10 cellular contexts compared by ENCODE assay signal in genomic region chr21:38440746-38441145, GRCh38. TPM values are rescaled to one million over a fixed set of nuclear protein-coding genes. Genes with fewer than 3 reads are reported as not detected.
A peak's percentile ranks its signal among the peaks of the same experiment; 100 is the strongest.
DNase-seq lines count a peak whose midpoint lies in the region; ATAC-seq, FAIRE-seq and TF ChIP-seq lines count a peak whose summit lies in the region.
"Had no signal": no experiment of that assay in that cellular context is flagged by ENCODE, and none has a peak within 500 bp of the region (broad histone marks: within the 10 kb centered on the region; RNA-seq: fewer than 3 reads in every experiment).

No MANE protein-coding gene starts in this region.

- H4K20me1 ChIP-seq in endothelial cell of umbilical vein (replicated peaks; ENCODE audit: control insufficient read depth, extremely low read depth, insufficient read depth, low read length) = no peaks in the 10 kb centered on the region

- POLR2A ChIA-PET in Panc1 (lab: Charles Lee) (no interaction called here), endothelial cell of umbilical vein (lab: Charles Lee) (interaction anchor here (0.7 to 1.2 kb wide), 8 partner anchors 8 to 63 kb away, joined by 3 to 14 read pairs (median 6); no protein-coding TSS in a partner anchor)

- TF ChIP-seq POLR2A in endothelial cell of umbilical vein (IDR thresholded peaks at IDR 0.05; ENCODE audit: low read depth, low read length) (no peak), transverse colon (IDR thresholded peaks at IDR 0.05) (no peak)

- peak; percentile 98 for FAIRE-seq in endothelial cell of umbilical vein (lab: Jason Lieb, UNC)

- no peaks in the 10 kb centered on the region for H3K4me1 ChIP-seq in Panc1 (ENCODE audit: control insufficient read depth, insufficient read depth, low read length)
- peaks cover 66% of the 10 kb centered on the region for H3K4me1 ChIP-seq in endothelial cell of umbilical vein (ENCODE audit: control insufficient read depth, extremely low read depth, insufficient read depth, low read length)
- H3K4me1 ChIP-seq in transverse colon = no peaks in the 10 kb centered on the region

- dilution Hi-C loops in endothelial cell of umbilical vein (cut with MboI; ENCODE audit: extremely low pct_ligation_motif_present, low sequenced_read_pairs) = no loop called here

- peak overlapping the region; percentile 82 for H3K27ac Mint-ChIP-seq in osteocyte (ENCODE audit: unreplicated experiment)
- no peak overlapping the region for H3K27ac Mint-ChIP-seq in activated CD4-positive, alpha-beta T cell treated with anti-CD3 and anti-CD28 coated beads, Interleukin-2, amount 10 ng/mL, durations not matched to agents 24 days and 14 days
- H3K27ac Mint-ChIP-seq: activated naive CD8-positive, alpha-beta T cell had no signal

- TF ChIP-seq EP300 in transverse colon (IDR thresholded peaks at IDR 0.05; ENCODE audit: low read depth) = no peak

- WGBS in transverse colon (ENCODE audit: low coverage in 1 of 2), 2 donors = 82% methylated on average over 5 of the region's 5 CpGs; no CpG with 5 or more reads in 1 of the 2 donors

- peak; percentile 45; the same call in 1 of the 2 replicates for ATAC-seq in Panc1

- no peaks in the 10 kb centered on the region for H3K9me1 ChIP-seq in endothelial cell of umbilical vein (replicated peaks; ENCODE audit: control insufficient read depth, extremely low read depth, insufficient read depth, low read length)

- BruUV-seq in Panc1 (replicated peaks; lab: Mats Ljungman, UMichigan) (no TSS peak), endothelial cell of umbilical vein (replicated peaks; lab: Mats Ljungman, UMichigan) (no TSS peak)

- no peak overlapping the region for H2AFZ ChIP-seq in endothelial cell of umbilical vein (ENCODE audit: low read depth, low read length)

- H3K27me3 ChIP-seq in Panc1 (ENCODE audit: control insufficient read depth, insufficient read depth, low read length) (no peaks in the 10 kb centered on the region), endothelial cell of umbilical vein (ENCODE audit: control insufficient read depth in 2 of 2, insufficient read depth in 2 of 2, low read length in 2 of 2) (no peaks in the 10 kb centered on the region), transverse colon (no peaks in the 10 kb centered on the region)

- H3K9ac ChIP-seq in endothelial cell of umbilical vein (replicated peaks; ENCODE audit: extremely low read depth, insufficient read depth, low read length) = peak overlapping the region; percentile 20

- H3K27me3 Mint-ChIP-seq in osteocyte (ENCODE audit: unreplicated experiment) = no peaks in the 10 kb centered on the region
- H3K27me3 Mint-ChIP-seq in activated CD4-positive, alpha-beta T cell treated with anti-CD3 and anti-CD28 coated beads, Interleukin-2, amount 10 ng/mL, durations not matched to agents 24 days and 14 days = no peaks in the 10 kb centered on the region

- no peaks in the 10 kb centered on the region for H3K36me3 ChIP-seq in Panc1 (ENCODE audit: control insufficient read depth, insufficient read depth, low read length)
- peaks cover 31 to 36% of the 10 kb centered on the region in 2 experiments for H3K36me3 ChIP-seq in endothelial cell of umbilical vein (ENCODE audit: control insufficient read depth in 2 of 2, extremely low read depth in 1 of 2, insufficient read depth in 2 of 2, low read length in 2 of 2)
- H3K36me3 ChIP-seq in transverse colon = no peaks in the 10 kb centered on the region

- H3K36me3 Mint-ChIP-seq in osteocyte (ENCODE audit: unreplicated experiment) = peaks cover 4% of the 10 kb centered on the region
- no peaks in the 10 kb centered on the region for H3K36me3 Mint-ChIP-seq in activated CD4-positive, alpha-beta T cell treated with anti-CD3 and anti-CD28 coated beads, Interleukin-2, amount 10 ng/mL, durations not matched to agents 24 days and 14 days (ENCODE audit: low read depth)
- H3K36me3 Mint-ChIP-seq: activated naive CD8-positive, alpha-beta T cell had no signal

- H3K27ac ChIP-seq in Panc1 (ENCODE audit: low read length) = no peak overlapping the region
- H3K27ac ChIP-seq in endothelial cell of umbilical vein (ENCODE audit: insufficient read depth, low read depth, low read length) = peak overlapping the region; percentile 73
- H3K27ac ChIP-seq in transverse colon = no peak overlapping the region

- H3K4me2 ChIP-seq in endothelial cell of umbilical vein (ENCODE audit: insufficient read depth, low read length) = no peak overlapping the region

- H3K9me3 ChIP-seq in Panc1 (ENCODE audit: control insufficient read depth, insufficient read depth, low read depth, low read length) = no peaks in the 10 kb centered on the region
- H3K9me3 ChIP-seq in endothelial cell of umbilical vein (replicated peaks; ENCODE audit: control insufficient read depth, insufficient read depth, low read length) = no peaks in the 10 kb centered on the region
- no peaks in the 10 kb centered on the region for H3K9me3 ChIP-seq in transverse colon

- peaks cover 84% of the 10 kb centered on the region for H3K79me2 ChIP-seq in endothelial cell of umbilical vein (ENCODE audit: control insufficient read depth, insufficient read depth, low read length)

- CTCF ChIA-PET in Panc1 (lab: Charles Lee) (no interaction called here), endothelial cell of umbilical vein (lab: Charles Lee) (interaction anchor here (0.7 to 2.7 kb wide), 9 partner anchors 9 to 746 kb away, joined by 3 to 8 read pairs (median 4); no protein-coding TSS in a partner anchor)

- TF ChIP-seq CTCF in Panc1 (IDR thresholded peaks at IDR 0.05) = no peak
- no peak for TF ChIP-seq CTCF in endothelial cell of umbilical vein (IDR thresholded peaks at IDR 0.05; ENCODE audit: extremely low read depth in 1 of 2, insufficient read depth in 1 of 2, low read depth in 1 of 2, low read length in 2 of 2)
- TF ChIP-seq CTCF in osteocyte (IDR thresholded peaks at IDR 0.05) = no peak
- no peak for TF ChIP-seq CTCF in transverse colon (IDR thresholded peaks at IDR 0.05)

- no peaks in the 10 kb centered on the region for H3K9me3 Mint-ChIP-seq in osteocyte (ENCODE audit: unreplicated experiment)
- no peaks in the 10 kb centered on the region for H3K9me3 Mint-ChIP-seq in activated CD4-positive, alpha-beta T cell treated with anti-CD3 and anti-CD28 coated beads, Interleukin-2, amount 10 ng/mL, durations not matched to agents 24 days and 14 days

- H3K4me1 Mint-ChIP-seq in osteocyte (ENCODE audit: unreplicated experiment) = peaks cover 62% of the 10 kb centered on the region
- H3K4me1 Mint-ChIP-seq in activated CD4-positive, alpha-beta T cell treated with anti-CD3 and anti-CD28 coated beads, Interleukin-2, amount 10 ng/mL, durations not matched to agents 24 days and 14 days = no peaks in the 10 kb centered on the region

- in situ Hi-C loops in Panc1 (cut with HindIII; ENCODE audit: low pct_unique_long_range_greater_than_20kb, low sequenced_read_pairs) = no loop called here
- in situ Hi-C loops in transverse colon (cut with MboI; ENCODE audit: low pct_ligation_motif_present in 1 of 4, low pct_unique_long_range_greater_than_20kb in 1 of 4, low sequenced_read_pairs in 3 of 4) = no loop called here

- H3K4me3 ChIP-seq in Panc1 (ENCODE audit: low read depth in 2 of 2, low read length in 2 of 2) (no peak overlapping the region), endothelial cell of umbilical vein (replicated peaks in 1 of 3; ENCODE audit: insufficient read depth in 1 of 3, low read depth in 1 of 3, low read length in 3 of 3) (no peak overlapping the region), transverse colon (no peak overlapping the region)

- no peak overlapping the region for H3K4me3 Mint-ChIP-seq in osteocyte (ENCODE audit: unreplicated experiment)
- H3K4me3 Mint-ChIP-seq in activated CD4-positive, alpha-beta T cell treated with anti-CD3 and anti-CD28 coated beads, Interleukin-2, amount 10 ng/mL, durations not matched to agents 24 days and 14 days = no peak overlapping the region
- H3K4me3 Mint-ChIP-seq: activated naive CD8-positive, alpha-beta T cell had no signal

- intact Hi-C loops in Panc1 (cut with micrococcal nuclease; ENCODE audit: unreplicated experiment) (no loop called here), endothelial cell of umbilical vein (cut with micrococcal nuclease) (loop anchor here (1.0 to 5.0 kb wide), 5 partner anchors 20 to 58 kb away; partner anchors contain the start of gene ERG), transverse colon (cut with DNase I; ENCODE audit: low total_unique reads) (no loop called here)
- intact Hi-C loops in activated CD4-positive, alpha-beta T cell treated with anti-CD3 and anti-CD28 coated beads, Interleukin-2, amount 10 ng/mL, durations not matched to agents 24 days and 14 days (cut with micrococcal nuclease) = no loop called here

- DNase-seq in GDM1 (lab: John Stamatoyannopoulos, UW) (peak; percentile 17), Panc1 (ENCODE audit: low read depth, low spot score) (no peak), endothelial cell of umbilical vein (ENCODE audit: low read depth, low spot score) (peak; percentile 89), osteocyte (ENCODE audit: extremely low spot score, unreplicated experiment) (no peak), T-helper 9 cell (no peak), RKO (ENCODE audit: low spot score) (no peak), transverse colon (no peak)
- no peak for DNase-seq in activated CD4-positive, alpha-beta T cell treated with anti-CD3 and anti-CD28 coated beads, Interleukin-2, amount 10 ng/mL, durations not matched to agents 24 days and 14 days
- DNase-seq: NCI-H1436 treated with DMSO at 0.1 percent for 48 hours had no signal

TF ChIP-seq in endothelial cell of umbilical vein, 7 proteins besides CTCF, POLR2A, EP300 and RAD21 (continues in another document):
- TF ChIP-seq EZH2 (IDR thresholded peaks at IDR 0.05; ENCODE audit: borderline replicate concordance, low read depth, low read length, severe bottlenecking) (no peak), JUN (IDR thresholded peaks at IDR 0.05; ENCODE audit: borderline replicate concordance, insufficient read depth, insufficient read length, low read depth) (peak; percentile 67), GATA2 (IDR thresholded peaks at IDR 0.05; ENCODE audit: insufficient read depth, insufficient read length, low read depth, low read length) (peak; percentile 39), MYC (IDR thresholded peaks at IDR 0.05; ENCODE audit: low read depth, low read length) (no peak)

RNA-seq across cellular contexts. Expression of gene ERG, which starts 57.5 kb away (rescaled TPM):
- total RNA-seq in Panc1 (2021; ENCODE audit: unreplicated experiment) (0.49 TPM), endothelial cell of umbilical vein (210 and 223 TPM in 2 replicates), osteocyte (11.0 and 11.5 TPM in 2 replicates), transverse colon (1 to 10 TPM; 1.5 to 8.6 (median 3.7) TPM)
- polyA plus RNA-seq in Panc1 (2012; ENCODE audit: insufficient read length) = 0.47 TPM
- 173 and 202 TPM in 2 replicates for polyA plus RNA-seq in endothelial cell of umbilical vein
- 102 and 124 TPM in 2 replicates for polyA plus RNA-seq in endothelial cell of umbilical vein (2011; cell fraction: cytosol; rRNA removed)
- 226 and 271 TPM in 2 replicates for polyA plus RNA-seq in endothelial cell of umbilical vein (2011; cell fraction: nucleus; rRNA removed)
- polyA plus RNA-seq in endothelial cell of umbilical vein (2012) = 146 and 167 TPM in 2 replicates
- 250 and 253 TPM in 2 replicates for polyA minus RNA-seq in endothelial cell of umbilical vein
- not detected for polyA minus RNA-seq in endothelial cell of umbilical vein (2011; cell fraction: cytosol; rRNA and poly(A)+ RNA removed)
- 356 and 482 TPM in 2 replicates for polyA minus RNA-seq in endothelial cell of umbilical vein (2011; cell fraction: nucleus; rRNA and poly(A)+ RNA removed)
- 0.12 and 0.14 TPM in 2 replicates for total RNA-seq in activated CD4-positive, alpha-beta T cell treated with anti-CD3 and anti-CD28 coated beads, Interleukin-2, amount 10 ng/mL, durations not matched to agents 24 days and 14 days

Comparison
In these comparisons a context has a peak if more than half of its experiments do, and no peak if none do; other contexts are left out.
1. DNase-seq: peak in GDM1 (single experiment) and endothelial cell of umbilical vein (single experiment); none in Panc1 (single experiment), osteocyte (single experiment), T-helper 9 cell (single experiment), RKO (single experiment), activated CD4-positive, alpha-beta T cell treated with anti-CD3 and anti-CD28 coated beads, Interleukin-2, amount 10 ng/mL, durations not matched to agents 24 days and 14 days (single experiment) and transverse colon (single experiment).
2. RNA of gene ERG, which starts 57.5 kb away (total RNA-seq): 210 to 223 TPM in endothelial cell of umbilical vein; 11.0 to 11.5 TPM in osteocyte, 1.5 to 8.6 TPM in transverse colon, 0.49 TPM in Panc1 (single experiment) and 0.12 to 0.14 TPM in activated CD4-positive, alpha-beta T cell treated with anti-CD3 and anti-CD28 coated beads, Interleukin-2, amount 10 ng/mL, durations not matched to agents 24 days and 14 days; every median in the first group is over 10 times any median in the second.